ENCODE assay signal across 6 cellular contexts in the genomic region with DNA sequence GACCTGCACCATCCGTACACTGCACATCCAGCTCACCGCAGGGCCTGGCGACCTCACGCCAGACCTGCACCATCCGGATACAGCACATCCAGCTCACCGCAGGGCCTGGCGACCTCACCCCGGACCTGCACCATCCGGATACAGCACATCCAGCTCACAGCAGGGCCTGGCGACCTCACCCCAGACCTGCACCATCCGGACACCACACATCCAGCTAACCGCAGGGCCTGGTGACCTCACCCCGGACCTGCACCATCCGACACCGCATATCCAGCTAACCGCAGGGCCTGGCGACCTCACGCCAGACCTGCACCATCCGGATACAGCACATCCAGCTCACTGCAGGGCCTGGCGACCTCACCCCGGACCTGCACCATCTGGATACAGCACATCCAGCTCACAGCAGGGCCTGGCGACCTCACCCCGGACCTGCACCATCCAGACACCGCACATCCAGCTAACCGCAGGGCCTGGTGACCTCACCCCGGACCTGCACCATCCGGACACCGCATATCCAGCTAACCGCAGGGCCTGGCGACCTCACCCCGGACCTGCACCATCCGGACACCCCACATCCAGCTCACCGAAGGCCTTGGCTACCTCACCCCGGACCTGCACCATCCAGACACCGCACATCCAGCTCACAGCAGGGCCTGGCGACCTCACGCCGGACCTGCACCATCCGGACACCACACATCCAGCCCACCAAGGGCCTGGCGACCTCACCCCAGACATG. TPM values are rescaled to one million over a fixed set of nuclear protein-coding genes. Genes with fewer than 3 reads are reported as not detected.
"Had no signal": no experiment of that assay in that cellular context is flagged by ENCODE, and none has a peak within 500 bp of the region (broad histone marks: within the 10 kb centered on the region; RNA-seq: fewer than 3 reads in every experiment).

No MANE protein-coding gene starts in this region.

RNA-seq across cellular contexts. Expression of a gene that starts 58.0 kb away (rescaled TPM):
- total RNA-seq: activated CD4-positive, alpha-beta memory T cell treated with anti-CD3 and anti-CD28 coated beads for 36 hours; activated CD4-positive, alpha-beta T cell treated with anti-CD3 and anti-CD28 coated beads, Interleukin-2, amount 10 ng/mL, durations not matched to agents 7 days and 5 days; activated CD8-positive, alpha-beta memory T cell treated with anti-CD3 and anti-CD28 coated beads for 36 hours; MCF 10A; PC-3; SK-MEL-5 had no signal
